ENCODE assay signal across 8 cellular contexts in the genomic region with DNA sequence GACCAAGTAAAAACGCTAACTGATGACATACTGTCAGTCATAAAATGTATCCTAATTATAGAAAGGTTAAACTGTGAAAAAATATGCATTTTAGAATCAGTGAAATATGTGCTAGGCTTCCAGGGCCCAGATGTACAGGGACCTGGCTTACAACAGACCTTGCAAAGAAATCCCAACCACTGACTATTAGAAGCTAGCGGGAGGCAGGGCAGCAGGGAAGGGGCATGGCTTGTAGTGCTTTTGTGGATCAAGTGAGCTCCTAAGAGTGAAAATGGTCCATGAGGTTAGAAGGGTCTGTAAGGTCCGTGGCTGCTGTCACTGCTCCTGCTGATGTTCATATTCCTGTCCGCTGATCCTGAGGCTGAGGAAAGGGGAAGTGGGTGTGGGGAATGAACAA. TPM values are rescaled to one million over a fixed set of nuclear protein-coding genes. Genes with fewer than 3 reads are reported as not detected.
A peak's percentile ranks its signal among the peaks of the same experiment; 100 is the strongest.
DNase-seq lines count a peak whose midpoint lies in the region; TF ChIP-seq lines count a peak whose summit lies in the region.
"Not testable (repeated sequence)": the region's sequence is repeated elsewhere in the genome, so short reads cannot be mapped to it uniquely, and the experiment has no call there.

No MANE protein-coding gene starts in this region.

- peaks cover 26% of the 10 kb centered on the region for H3F3A ChIP-seq in GM23248 (ENCODE audit: insufficient read depth)

- CTCF ChIA-PET in AG04450 (lab: Charles Lee) = not testable (repeated sequence)

- in situ Hi-C loops in GM23248 (cut with MboI) = not testable (repeated sequence)

- H3K9ac ChIP-seq in GM23248 (peak overlapping the region; percentile 85), adipocyte (ENCODE audit: low read length) (peak overlapping the region; percentile 49)
- not testable (repeated sequence) for H3K9ac ChIP-seq in endodermal cell (ENCODE audit: extremely low read depth, low read length, poor library complexity, severe bottlenecking)

- not testable (repeated sequence) for TF ChIP-seq CTCF in AG04450 (IDR thresholded peaks at IDR 0.05; ENCODE audit: low read depth, low read length); endodermal cell (conservative IDR thresholded peaks at IDR 0.05); hepatocyte (IDR thresholded peaks at IDR 0.05; ENCODE audit: poor library complexity); nephron progenitor cell (IDR thresholded peaks at IDR 0.05)

- not testable (repeated sequence) for H3K36me3 Mint-ChIP-seq in endodermal cell (ENCODE audit: low read depth); nephron progenitor cell (ENCODE audit: low read depth)

- not testable (repeated sequence) for H3K27me3 Mint-ChIP-seq in endodermal cell (ENCODE audit: insufficient read depth); nephron progenitor cell (ENCODE audit: low read depth, poor library complexity)

- 25 to 49% methylated on average over 2 to 4 of the region's 4 CpGs for WGBS in GM23248 (ENCODE audit: low coverage in 1 of 2, low lambda C conversion rate in 2 of 2, missing lambda C conversion rate in 2 of 2), 2 experiments
- 77 to 80% methylated on average over 1 to 3 of the region's 4 CpGs for WGBS in endodermal cell (ENCODE audit: insufficient coverage in 1 of 2, insufficient read length in 1 of 2), 2 experiments
- 31% methylated on average over 4 of the region's 4 CpGs for WGBS in hepatocyte (ENCODE audit: low lambda C conversion rate, missing lambda C conversion rate)

- H3K4me3 Mint-ChIP-seq in endodermal cell, nephron progenitor cell: not testable (repeated sequence)

- not testable (repeated sequence) for H2AFZ ChIP-seq in GM23248, hepatocyte

- H3K4me2 ChIP-seq in GM23248 (ENCODE audit: unreplicated experiment) (peak overlapping the region; percentile 78), hepatocyte (peak overlapping the region; percentile 68)

- not testable (repeated sequence) for H3K4me3 ChIP-seq in AG04450 (ENCODE audit: low read depth, low read length); adipocyte (ENCODE audit: low read length); endodermal cell (ENCODE audit: low read length); hepatocyte; skin epidermis
- H3K4me3 ChIP-seq in GM23248 = peak overlapping the region; percentile 50; the same call in 1 of the 2 replicates

- H3K4me1 ChIP-seq in GM23248 (ENCODE audit: insufficient read depth) (peaks cover 18% of the 10 kb centered on the region), hepatocyte (ENCODE audit: insufficient read depth) (peaks cover 11% of the 10 kb centered on the region)
- H3K4me1 ChIP-seq in adipocyte (ENCODE audit: control insufficient read depth, insufficient read depth, low read length); endodermal cell (ENCODE audit: control insufficient read depth, insufficient read depth, low read length): not testable (repeated sequence)

- H3K4me1 Mint-ChIP-seq in endodermal cell (peaks cover 14% of the 10 kb centered on the region), nephron progenitor cell (peaks cover 45% of the 10 kb centered on the region)

- H3K9me3 Mint-ChIP-seq in endodermal cell, nephron progenitor cell: not testable (repeated sequence)

- H3K27me3 ChIP-seq in AG04450 (ENCODE audit: control insufficient read depth, insufficient read depth, low read length); GM23248 (replicated peaks; ENCODE audit: insufficient read depth); adipocyte (replicated peaks; ENCODE audit: control insufficient read depth, insufficient read depth, low read length); endodermal cell (ENCODE audit: control insufficient read depth, insufficient read depth, low read length, poor library complexity, severe bottlenecking); hepatocyte: not testable (repeated sequence)

- not testable (repeated sequence) for H3K9me3 ChIP-seq in AG04450 (ENCODE audit: control insufficient read depth, insufficient read depth, low read length); GM23248 (ENCODE audit: low read depth); adipocyte (ENCODE audit: control insufficient read depth, low read length); endodermal cell (ENCODE audit: control insufficient read depth, low read length); hepatocyte (ENCODE audit: low read depth)

- H3K27ac Mint-ChIP-seq in endodermal cell = not testable (repeated sequence)
- H3K27ac Mint-ChIP-seq in nephron progenitor cell = peak overlapping the region; percentile 69

- not testable (repeated sequence) for DNase-seq in AG04450 (ENCODE audit: low read depth, low spot score); adipocyte (ENCODE audit: low read depth); endodermal cell; hepatocyte (ENCODE audit: low spot score); nephron progenitor cell
- DNase-seq in GM23248 (peak; percentile 30), NCI-H2107 treated with DMSO at 0.1 percent for 48 hours (lab: John Stamatoyannopoulos, UW; ENCODE audit: unreplicated experiment) (peak; percentile 21)

- H3K27ac ChIP-seq in AG04450 (ENCODE audit: low read depth, low read length) (peak overlapping the region; percentile 78), GM23248 (peak overlapping the region; percentile 98), endodermal cell (ENCODE audit: low read depth, low read length) (peak overlapping the region; percentile 84), hepatocyte (peak overlapping the region; percentile 95), skin epidermis (peak overlapping the region in 12 of 21 experiments; percentile 29 to 81 (median 54))

- H3K79me2 ChIP-seq in GM23248 (ENCODE audit: insufficient read depth); hepatocyte: not testable (repeated sequence)

- not testable (repeated sequence) for H4K20me1 ChIP-seq in GM23248 (ENCODE audit: insufficient read depth); hepatocyte (ENCODE audit: insufficient read depth, poor library complexity, severe bottlenecking)

- POLR2A ChIA-PET in AG04450 (lab: Yijun Ruan, JAX) = not testable (repeated sequence)

- not testable (repeated sequence) for H3K9me2 ChIP-seq in GM23248 (ENCODE audit: insufficient read depth); hepatocyte (replicated peaks; ENCODE audit: insufficient read depth)

- not testable (repeated sequence) for H3K36me3 ChIP-seq in GM23248 (ENCODE audit: low read depth); adipocyte (ENCODE audit: control insufficient read depth, insufficient read depth, low read length, severe bottlenecking); endodermal cell (ENCODE audit: control insufficient read depth, insufficient read depth, low read length); hepatocyte (replicated peaks; ENCODE audit: insufficient read depth, low read depth)

RNA-seq across cellular contexts. Expression of a gene that starts 40.7 kb away (rescaled TPM):
- polyA plus RNA-seq in AG04450 (2011; rRNA removed) (177 and 204 TPM in 2 replicates), GM23248 (2016; fragmentation: Nextera tagmentation; extraction: Ambion mirVana) (350 and 364 TPM in 2 replicates), hepatocyte (81.5 and 88.8 TPM in 2 replicates)
- 180 and 203 TPM in 2 replicates for polyA minus RNA-seq in AG04450 (2011; rRNA and poly(A)+ RNA removed)
- 555 and 556 TPM in 2 replicates for total RNA-seq in GM23248 (2014; rRNA removed; shearing (Covaris generic))
- total RNA-seq in endodermal cell (10 to 100 TPM; 58.0 to 68.0 TPM), hepatocyte (91.2 and 109 TPM in 2 replicates)
- 30.3 TPM for polyA plus RNA-seq in endodermal cell (2013, experiment 1 of 2)
- polyA plus RNA-seq in endodermal cell (2013, experiment 2 of 2) = 30.2 TPM
